Comparison of ENCODE assay signal across 23 cellular contexts in the genomic region with DNA sequence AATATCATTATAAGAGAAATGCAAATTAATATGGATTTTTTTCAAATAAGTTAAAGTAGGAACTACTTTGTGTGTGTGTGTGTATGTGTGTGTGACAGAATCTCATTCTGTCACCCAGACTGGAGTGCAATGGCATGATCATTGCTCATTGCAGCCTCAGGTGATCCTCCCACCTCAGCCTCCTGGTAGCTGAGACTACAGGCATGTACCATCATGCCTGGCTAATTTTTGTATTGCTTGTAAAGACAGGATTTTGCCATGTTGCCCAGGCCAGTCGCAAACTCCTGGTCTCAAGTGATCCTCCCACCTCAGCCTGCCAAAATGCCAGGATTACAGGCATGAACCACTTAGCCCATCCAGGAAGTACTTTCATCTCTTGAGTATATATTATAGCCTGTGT. TPM values are rescaled to one million over a fixed set of nuclear protein-coding genes. Genes with fewer than 3 reads are reported as not detected.
"Had no signal": no experiment of that assay in that cellular context is flagged by ENCODE, and none has a peak within 500 bp of the region (broad histone marks: within the 10 kb centered on the region; RNA-seq: fewer than 3 reads in every experiment).

No MANE protein-coding gene starts in this region.

- H3K79me2 ChIP-seq: hepatocyte had no signal

- H3K27ac ChIP-seq: hepatocyte, left ventricle myocardium inferior, ovary, right atrium auricular region, right lobe of liver, skin epidermis, suprapubic skin, thoracic aorta, tibial artery, uterus had no signal

- H3K4me2 ChIP-seq: hepatocyte had no signal

- H3K4me1 ChIP-seq: left ventricle myocardium inferior, right atrium auricular region, right lobe of liver, suprapubic skin, tibial artery, uterus had no signal

- H3K27me3 ChIP-seq: hepatocyte, ovary, right atrium auricular region, right lobe of liver, uterus had no signal

- H3K36me3 ChIP-seq: left ventricle myocardium inferior, ovary, right atrium auricular region, right lobe of liver, suprapubic skin, thoracic aorta, tibial artery, uterus had no signal

- H3K4me3 ChIP-seq: hepatocyte, left ventricle myocardium inferior, lung, mucosa of descending colon, ovary, right atrium auricular region, right lobe of liver, skin epidermis, suprapubic skin, thoracic aorta, tibial artery, uterus had no signal

- H2AFZ ChIP-seq: hepatocyte had no signal

- H3K9me3 ChIP-seq: right lobe of liver had no signal

- DNase-seq: islet precursor cell; left ventricle myocardium inferior; midbrain; mucosa of descending colon; naive thymus-derived CD4-positive, alpha-beta T cell; ovary; right lobe of liver; stimulated activated CD4-positive, alpha-beta T cell treated with anti-CD3 and anti-CD28 coated beads, Interleukin-12 subunit alpha, Interleukin-12 subunit beta, amount 100 ng/mL, for 4 hours; stimulated activated CD4-positive, alpha-beta T cell treated with anti-CD3 and anti-CD28 coated beads, Interleukin-15, amount 100 ng/mL, for 24 hours; stimulated activated CD4-positive, alpha-beta T cell treated with anti-CD3 and anti-CD28 coated beads, Interleukin-2, amount 100 ng/mL, for 24 hours; stimulated activated CD4-positive, alpha-beta T cell treated with anti-CD3 and anti-CD28 coated beads, Interleukin-4, amount 100 ng/mL, for 1 hour; stimulated activated naive B cell treated with anti-CD40 and anti-IgM and Interleukin-4, amounts not matched to agents 10 μg/mL and 1 μg/mL and 100 μg/mL, for 72 hours; stimulated activated naive CD8-positive, alpha-beta T cell treated with anti-CD3 and anti-CD28 coated beads, Interleukin-15, Interleukin-2, amounts not matched to agents 100 U/mL and 50 U/mL, for 24 hours; tibial artery; uterus had no signal

- ATAC-seq: mucosa of descending colon; naive thymus-derived CD4-positive, alpha-beta T cell; natural killer cell treated with Interleukin-12 subunit alpha and Interleukin-12 subunit beta and Interleukin-15 and Interleukin-18, amount 100 ng/mL, for 72 hours; right lobe of liver; stimulated activated naive B cell treated with anti-CD40 and anti-IgM and Interleukin-4, amounts not matched to agents 10 μg/mL and 1 μg/mL and 100 μg/mL, for 72 hours; stimulated activated naive CD8-positive, alpha-beta T cell treated with anti-CD3 and anti-CD28 coated beads, Interleukin-15, Interleukin-2, amounts not matched to agents 100 U/mL and 50 U/mL, for 24 hours had no signal

RNA-seq across cellular contexts. Expression of gene ERVV-2, which starts 3.2 kb away (rescaled TPM):
- polyA plus RNA-seq: lung; naive thymus-derived CD4-positive, alpha-beta T cell; neural cell; ovary had no signal

RNA-seq across cellular contexts. Expression of gene ERVV-1, which starts 27.6 kb away (rescaled TPM):
- polyA plus RNA-seq: lung; naive thymus-derived CD4-positive, alpha-beta T cell; neural cell; ovary had no signal
